ENCODE assay signal across 17 cellular contexts in the genomic region with DNA sequence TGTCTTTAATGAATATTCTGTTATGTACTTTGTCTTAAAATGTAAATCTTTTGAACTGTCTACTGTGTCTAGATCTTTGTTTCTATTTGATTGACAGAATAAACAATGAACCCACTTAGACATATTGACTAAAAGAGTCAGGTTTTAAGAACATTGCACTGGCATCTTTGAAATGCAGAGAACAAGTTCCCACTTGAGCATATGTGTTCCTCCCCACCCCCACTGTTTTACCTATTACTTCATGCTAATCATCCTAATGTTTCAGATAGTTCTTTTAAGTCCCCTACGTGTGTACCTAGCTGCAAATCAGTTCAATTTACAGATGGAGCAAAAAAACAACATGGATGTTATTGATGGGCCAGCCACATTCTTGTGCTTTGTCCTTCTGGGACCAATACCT. TPM values are rescaled to one million over a fixed set of nuclear protein-coding genes. Genes with fewer than 3 reads are reported as not detected.
DNase-seq lines count a peak whose midpoint lies in the region; ATAC-seq and TF ChIP-seq lines count a peak whose summit lies in the region.
"Had no signal": no experiment of that assay in that cellular context is flagged by ENCODE, and none has a peak within 500 bp of the region (broad histone marks: within the 10 kb centered on the region; RNA-seq: fewer than 3 reads in every experiment).

No MANE protein-coding gene starts in this region.

- in situ Hi-C loops in IMR-90 (cut with MboI; ENCODE audit: low sequenced_read_pairs) (loop anchor here (25.0 kb wide), 1 partner anchor 631 kb away; no protein-coding TSS in a partner anchor), G401 (cut with HindIII; ENCODE audit: low sequenced_read_pairs) (no loop called here)

- H2AK9ac ChIP-seq in IMR-90 (replicated peaks; ENCODE audit: low read depth, low read length, poor library complexity) = no peak overlapping the region

- no peak for TF ChIP-seq CTCF in CD4-positive, alpha-beta T cell (IDR thresholded peaks at IDR 0.05)
- no peak for TF ChIP-seq CTCF in IMR-90 (conservative IDR thresholded peaks at IDR 0.05; ENCODE audit: low read depth, low read length)

- no peak overlapping the region for H3K4me3 ChIP-seq in IMR-90 (ENCODE audit: insufficient read depth, low read depth, low read length)
- H3K4me3 ChIP-seq in naive thymus-derived CD4-positive, alpha-beta T cell (ENCODE audit: low read length) = peak overlapping the region; percentile 8
- H3K4me3 ChIP-seq: thyroid gland had no signal

- H3K9ac ChIP-seq in IMR-90 (ENCODE audit: low read depth, low read length) = no peak overlapping the region

- H3K14ac ChIP-seq in IMR-90 (replicated peaks; ENCODE audit: low read depth, low read length) = no peak overlapping the region

- peaks cover 18% of the 10 kb centered on the region for H3K4me1 Mint-ChIP-seq in CD4-positive, alpha-beta T cell (ENCODE audit: low read depth)
- H3K4me1 Mint-ChIP-seq in activated naive CD8-positive, alpha-beta T cell treated with anti-CD3 and anti-CD28 coated beads, Interleukin-2, amount 50 U/mL, for 24 hours = peaks cover 17% of the 10 kb centered on the region
- H3K4me1 Mint-ChIP-seq in naive thymus-derived CD4-positive, alpha-beta T cell = peaks cover 8 to 22% (median 11%) of the 10 kb centered on the region in 7 donors

- intact Hi-C loops in CD4-positive, alpha-beta T cell (cut with DNase I, micrococcal nuclease) = no loop called here
- intact Hi-C loops in IMR-90 (cut with micrococcal nuclease) = no loop called here
- intact Hi-C loops in naive thymus-derived CD4-positive, alpha-beta T cell (cut with micrococcal nuclease) = no loop called here

- WGBS in IMR-90 (ENCODE audit: extremely low coverage in 2 of 2, insufficient read length in 1 of 2), 2 experiments = no CpG with 5 or more reads among the region's 1 CpG

- H3K27ac ChIP-seq in CD4-positive, alpha-beta T cell (ENCODE audit: low read depth, low read length) = no peak overlapping the region
- H3K27ac ChIP-seq in IMR-90 (ENCODE audit: insufficient read depth, low read length) = no peak overlapping the region
- no peak overlapping the region for H3K27ac ChIP-seq in naive thymus-derived CD4-positive, alpha-beta T cell (ENCODE audit: low read depth, low read length)
- H3K27ac ChIP-seq: thyroid gland had no signal

- POLR2A ChIA-PET in CD4-positive, alpha-beta T cell (lab: Charles Lee) = interaction anchor here (2.3 kb wide), 1 partner anchor 12 kb away, joined by 17 read pairs; the partner anchor contains the start of gene TCF12
- POLR2A ChIA-PET in IMR-90 (lab: Charles Lee; ENCODE audit: unreplicated experiment) = no interaction called here
- POLR2A ChIA-PET in naive thymus-derived CD4-positive, alpha-beta T cell (lab: Charles Lee) = interaction anchor here (0.5 to 1.2 kb wide), 2 partner anchors 11 to 239 kb away, joined by 3 read pairs; no protein-coding TSS in a partner anchor

- no peak overlapping the region for H3K4ac ChIP-seq in IMR-90 (ENCODE audit: low read depth, low read length)

- no peaks in the 10 kb centered on the region for H3K4me1 ChIP-seq in IMR-90 (ENCODE audit: control insufficient read depth, insufficient read depth, low read length)
- peaks cover 4% of the 10 kb centered on the region in 2 donors for H3K4me1 ChIP-seq in naive thymus-derived CD4-positive, alpha-beta T cell (ENCODE audit: control insufficient read depth in 2 of 2, insufficient read depth in 2 of 2, low read length in 2 of 2)
- H3K4me1 ChIP-seq: BE2C, thyroid gland had no signal

- no peaks in the 10 kb centered on the region for H3K79me1 ChIP-seq in IMR-90 (ENCODE audit: low read depth in 1 of 2, low read length in 2 of 2)

- H2BK120ac ChIP-seq in IMR-90 (ENCODE audit: low read depth, low read length) = no peak overlapping the region

- peak overlapping the region; percentile 62 for H3K4me3 Mint-ChIP-seq in CD4-positive, alpha-beta T cell
- H3K4me3 Mint-ChIP-seq in activated naive CD8-positive, alpha-beta T cell treated with anti-CD3 and anti-CD28 coated beads, Interleukin-2, amount 50 U/mL, for 24 hours = peak overlapping the region; percentile 35
- peak overlapping the region in 9 of 10 donors; percentile 6 to 80 (median 64) for H3K4me3 Mint-ChIP-seq in naive thymus-derived CD4-positive, alpha-beta T cell
- H3K4me3 Mint-ChIP-seq: T-helper 1 cell treated with Interleukin-12 subunit alpha and Interleukin-12 subunit beta and Interleukin-4 antibody, amounts not matched to agents 30 μg/mL and 1 μg/mL, for 36 hours had no signal

- H3K56ac ChIP-seq in IMR-90 (ENCODE audit: extremely low read depth, insufficient read depth, low read length) = no peak overlapping the region

- no peaks in the 10 kb centered on the region for H3K9me3 Mint-ChIP-seq in CD4-positive, alpha-beta T cell
- H3K9me3 Mint-ChIP-seq in activated naive CD8-positive, alpha-beta T cell treated with anti-CD3 and anti-CD28 coated beads, Interleukin-2, amount 50 U/mL, for 24 hours = no peaks in the 10 kb centered on the region
- peaks cover 0 to 10% (median 0%) of the 10 kb centered on the region in 11 donors for H3K9me3 Mint-ChIP-seq in naive thymus-derived CD4-positive, alpha-beta T cell
- H3K9me3 Mint-ChIP-seq: T-helper 1 cell treated with Interleukin-12 subunit alpha and Interleukin-12 subunit beta and Interleukin-4 antibody, amounts not matched to agents 30 μg/mL and 1 μg/mL, for 36 hours had no signal

- CTCF ChIA-PET in CD4-positive, alpha-beta T cell (lab: Charles Lee) = no interaction called here
- CTCF ChIA-PET in IMR-90 (lab: Yijun Ruan, JAX) = no interaction called here
- CTCF ChIA-PET in naive thymus-derived CD4-positive, alpha-beta T cell (lab: Charles Lee) = no interaction called here

- no peaks in the 10 kb centered on the region for H3K9me1 ChIP-seq in IMR-90 (ENCODE audit: insufficient read depth, low read length)

- H3K27ac Mint-ChIP-seq in CD4-positive, alpha-beta T cell = no peak overlapping the region
- H3K27ac Mint-ChIP-seq in activated naive CD8-positive, alpha-beta T cell treated with anti-CD3 and anti-CD28 coated beads, Interleukin-2, amount 50 U/mL, for 24 hours = no peak overlapping the region
- peak overlapping the region in 5 of 9 donors; percentile 6 to 66 (median 24) for H3K27ac Mint-ChIP-seq in naive thymus-derived CD4-positive, alpha-beta T cell
- H3K27ac Mint-ChIP-seq: T-helper 1 cell treated with Interleukin-12 subunit alpha and Interleukin-12 subunit beta and Interleukin-4 antibody, amounts not matched to agents 30 μg/mL and 1 μg/mL, for 36 hours had no signal

- no peak overlapping the region for H3K18ac ChIP-seq in IMR-90 (ENCODE audit: low read depth, low read length)

- no peak overlapping the region for H4K91ac ChIP-seq in IMR-90 (ENCODE audit: insufficient read depth, low read depth, low read length)

- H2BK20ac ChIP-seq in IMR-90 (ENCODE audit: low read depth, low read length) = no peak overlapping the region

- no peak overlapping the region for H2AFZ ChIP-seq in IMR-90 (replicated peaks; ENCODE audit: low read length, poor library complexity)

- no peaks in the 10 kb centered on the region for H3K36me3 ChIP-seq in IMR-90 (ENCODE audit: control insufficient read depth, insufficient read depth, low read length)
- no peaks in the 10 kb centered on the region for H3K36me3 ChIP-seq in naive thymus-derived CD4-positive, alpha-beta T cell (ENCODE audit: control insufficient read depth in 2 of 3, insufficient read depth in 3 of 3, low read length in 3 of 3)
- H3K36me3 ChIP-seq: BE2C, thyroid gland had no signal

- no peaks in the 10 kb centered on the region for H3K27me3 Mint-ChIP-seq in CD4-positive, alpha-beta T cell
- H3K27me3 Mint-ChIP-seq in activated naive CD8-positive, alpha-beta T cell treated with anti-CD3 and anti-CD28 coated beads, Interleukin-2, amount 50 U/mL, for 24 hours = no peaks in the 10 kb centered on the region
- H3K27me3 Mint-ChIP-seq in naive thymus-derived CD4-positive, alpha-beta T cell = no peaks in the 10 kb centered on the region

- ATAC-seq in CD4-positive, alpha-beta T cell (ENCODE audit: poor library complexity) = no peak
- ATAC-seq in IMR-90 (ENCODE audit: low read depth) (no peak), HG03469 (IDR thresholded peaks at IDR 0.05; ENCODE audit: unreplicated experiment) (no peak)
- no peak for ATAC-seq in activated naive CD8-positive, alpha-beta T cell treated with anti-CD3 and anti-CD28 coated beads, Interleukin-2, amount 50 U/mL, for 24 hours
- no peak for ATAC-seq in naive thymus-derived CD4-positive, alpha-beta T cell

- H3K36me3 Mint-ChIP-seq in CD4-positive, alpha-beta T cell (ENCODE audit: low read depth) = peaks cover 4% of the 10 kb centered on the region
- H3K36me3 Mint-ChIP-seq in activated naive CD8-positive, alpha-beta T cell treated with anti-CD3 and anti-CD28 coated beads, Interleukin-2, amount 50 U/mL, for 24 hours (ENCODE audit: low read depth) = no peaks in the 10 kb centered on the region
- H3K36me3 Mint-ChIP-seq in naive thymus-derived CD4-positive, alpha-beta T cell = peaks cover 0 to 8% (median 0%) of the 10 kb centered on the region in 5 donors

- dilution Hi-C loops in IMR-90 (cut with HindIII; ENCODE audit: low sequenced_read_pairs, unreplicated experiment) = no loop called here

- H2BK15ac ChIP-seq in IMR-90 (ENCODE audit: low read depth, low read length) = no peak overlapping the region

- peak overlapping the region in 1 of 2 experiments; percentile 17; a peak in 1 of 4 replicates for H4K8ac ChIP-seq in IMR-90 (ENCODE audit: low read depth in 2 of 2, low read length in 2 of 2)

- H4K20me1 ChIP-seq in IMR-90 (ENCODE audit: insufficient read depth, low read length) = no peaks in the 10 kb centered on the region

- TF ChIP-seq POLR2A in IMR-90 (IDR thresholded peaks at IDR 0.05; ENCODE audit: low read depth, low read length) = no peak

- TF ChIP-seq RAD21 in IMR-90 (IDR thresholded peaks at IDR 0.05; ENCODE audit: low read length) = no peak

- no peaks in the 10 kb centered on the region for H3K27me3 ChIP-seq in CD4-positive, alpha-beta T cell (ENCODE audit: control insufficient read depth, insufficient read depth, low read length)
- no peaks in the 10 kb centered on the region for H3K27me3 ChIP-seq in IMR-90 (ENCODE audit: control insufficient read depth, insufficient read depth, low read length)
- no peaks in the 10 kb centered on the region for H3K27me3 ChIP-seq in naive thymus-derived CD4-positive, alpha-beta T cell (ENCODE audit: control insufficient read depth in 2 of 2, insufficient read depth in 2 of 2, low read length in 2 of 2)
- H3K27me3 ChIP-seq: BE2C, thyroid gland had no signal

- no peaks in the 10 kb centered on the region for H3K9me3 ChIP-seq in CD4-positive, alpha-beta T cell (ENCODE audit: control insufficient read depth, low read length)
- H3K9me3 ChIP-seq in IMR-90 (ENCODE audit: control insufficient read depth, insufficient read depth, low read length) = no peaks in the 10 kb centered on the region
- H3K9me3 ChIP-seq in naive thymus-derived CD4-positive, alpha-beta T cell (ENCODE audit: control insufficient read depth in 2 of 3, low read length in 3 of 3) = no peaks in the 10 kb centered on the region
- H3K9me3 ChIP-seq: BE2C, thyroid gland had no signal

- no TSS peak for BruUV-seq in IMR-90 (replicated peaks; lab: Mats Ljungman, UMichigan)

- no peak for DNase-seq in CD4-positive, alpha-beta T cell
- DNase-seq in IMR-90 = no peak
- DNase-seq in activated naive CD8-positive, alpha-beta T cell treated with anti-CD3 and anti-CD28 coated beads, Interleukin-2, amount 50 U/mL, for 24 hours = no peak
- DNase-seq in naive thymus-derived CD4-positive, alpha-beta T cell = no peak
- no peak for DNase-seq in G401 (ENCODE audit: low spot score)
- DNase-seq in DMS114 treated with DMSO at 0.1 percent for 48 hours (lab: John Stamatoyannopoulos, UW; ENCODE audit: unreplicated experiment) = no peak
- no peak for DNase-seq in NCI-H345 treated with DMSO at 0.1 percent for 48 hours (lab: John Stamatoyannopoulos, UW; ENCODE audit: unreplicated experiment)
- DNase-seq: activated CD4-positive, CD25-positive, alpha-beta regulatory T cell; activated gamma-delta T cell; anterior cingulate cortex; BE2C; NCI-H1694; NCI-H446; SHP77 treated with DMSO at 0.1 percent for 48 hours; thyroid gland had no signal

- no peak overlapping the region for H2AK5ac ChIP-seq in IMR-90 (ENCODE audit: low read depth, low read length)

- no peak overlapping the region for H3K23ac ChIP-seq in IMR-90 (ENCODE audit: low read depth, low read length)

- no peak overlapping the region for H2BK5ac ChIP-seq in IMR-90 (ENCODE audit: low read depth, low read length, poor library complexity, severe bottlenecking)

- H3K4me2 ChIP-seq in IMR-90 (ENCODE audit: low read depth, low read length) = peak overlapping the region; percentile 22; the same call in 1 of the 2 replicates

- no peak overlapping the region for H4K5ac ChIP-seq in IMR-90 (ENCODE audit: low read depth, low read length)

RNA-seq across cellular contexts. Expression of gene TCF12, which starts 11.7 kb away (rescaled TPM):
- total RNA-seq in CD4-positive, alpha-beta T cell = 10 to 100 TPM; 54.0 TPM
- 123 and 160 TPM in 2 replicates for total RNA-seq in IMR-90 (2012; rRNA removed)
- polyA plus RNA-seq in IMR-90 (2012; rRNA removed) = 78.5 and 79.4 TPM in 2 replicates
- 36.3 and 53.9 TPM in 2 replicates for polyA plus RNA-seq in IMR-90 (2012; cell fraction: cytosol; rRNA removed)
- 29.9 and 83.9 TPM in 2 replicates for polyA plus RNA-seq in IMR-90 (2012; cell fraction: nucleus; rRNA removed; ENCODE audit: low replicate concordance)
- total RNA-seq in naive thymus-derived CD4-positive, alpha-beta T cell = 10 to 100 TPM; 71.5 to 99.4 (median 84.0) TPM
- 10 to 100 TPM; 51.3 to 72.1 TPM for polyA plus RNA-seq in naive thymus-derived CD4-positive, alpha-beta T cell
- total RNA-seq in G401 (2014; rRNA removed; shearing (Covaris generic)) = 33.8 and 55.3 TPM in 2 replicates

Comparison
In these comparisons a context has a peak if more than half of its experiments do, and no peak if none do; other contexts are left out.
1. H3K27ac Mint-ChIP-seq: peak in naive thymus-derived CD4-positive, alpha-beta T cell (5 of 9); none in CD4-positive, alpha-beta T cell (single experiment) and activated naive CD8-positive, alpha-beta T cell treated with anti-CD3 and anti-CD28 coated beads, Interleukin-2, amount 50 U/mL, for 24 hours (single experiment).
2. Peak in every context shown above with its lines, with median percentiles within 50 percentile points of each other: H3K4me3 Mint-ChIP-seq.